ENCODE assay signal across 15 cellular contexts in the genomic region with DNA sequence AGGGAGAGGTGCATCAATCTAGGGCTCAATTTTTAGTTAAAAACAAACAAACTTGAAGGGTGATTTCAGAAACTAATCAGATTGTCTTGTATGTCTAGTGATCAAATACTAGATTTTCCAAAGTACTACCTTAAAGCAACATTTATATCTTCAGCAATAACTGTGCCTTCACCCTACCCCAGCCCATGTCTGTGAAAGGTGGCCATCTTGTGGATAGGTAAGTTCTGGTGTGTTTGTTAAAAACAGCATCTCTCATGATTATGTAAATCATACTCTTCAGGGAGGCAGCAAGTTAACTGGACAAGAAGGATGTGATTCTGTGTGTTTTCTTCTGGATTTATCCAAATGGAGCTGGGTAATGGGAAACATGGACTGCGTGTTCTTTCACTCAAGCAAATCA.
DNase-seq lines count a peak whose midpoint lies in the region; ATAC-seq, FAIRE-seq and TF ChIP-seq lines count a peak whose summit lies in the region.
"Had no signal": no experiment of that assay in that cellular context is flagged by ENCODE, and none has a peak within 500 bp of the region (broad histone marks: within the 10 kb centered on the region; RNA-seq: fewer than 3 reads in every experiment).

No MANE protein-coding gene starts in this region.

- H3K27me3 ChIP-seq in CD4-positive, CD25-positive, alpha-beta regulatory T cell (ENCODE audit: control insufficient read depth, insufficient read depth, low read length): peaks cover 2% of the 10 kb centered on the region
- H3K27me3 ChIP-seq: BLaER1 treated with 17β-estradiol and CSF1 and Interleukin-3, amounts not matched to agents 10 nM and 100 nM had no signal

- peaks cover 2 to 3% of the 10 kb centered on the region in 2 experiments for H3K9me3 ChIP-seq in CD4-positive, CD25-positive, alpha-beta regulatory T cell (ENCODE audit: control insufficient read depth in 2 of 2, low read length in 2 of 2)

- H3K27ac Mint-ChIP-seq in CD4-positive, CD25-positive, alpha-beta regulatory T cell: no peak overlapping the region

- no peak overlapping the region for H3K4me3 Mint-ChIP-seq in CD4-positive, CD25-positive, alpha-beta regulatory T cell

- H3K27me3 Mint-ChIP-seq in CD4-positive, CD25-positive, alpha-beta regulatory T cell: peaks cover 6% of the 10 kb centered on the region

- peaks cover 0 to 5% (median 0%) of the 10 kb centered on the region in 4 donors for H3K4me1 Mint-ChIP-seq in CD4-positive, CD25-positive, alpha-beta regulatory T cell

- H3K9me3 Mint-ChIP-seq in CD4-positive, CD25-positive, alpha-beta regulatory T cell: peaks cover 0 to 6% (median 2%) of the 10 kb centered on the region in 7 donors

- no peak for TF ChIP-seq POLR2A in GM12892 (IDR thresholded peaks at IDR 0.05; ENCODE audit: low read depth, low read length)

- H3K4me1 ChIP-seq in CD4-positive, CD25-positive, alpha-beta regulatory T cell (ENCODE audit: control insufficient read depth, insufficient read depth, low read length, poor library complexity, severe bottlenecking): no peaks in the 10 kb centered on the region

- FAIRE-seq in GM12892 (lab: Jason Lieb, UNC): peak; percentile 36

- TF ChIP-seq CTCF in LNCAP (IDR thresholded peaks at IDR 0.05) (peak; percentile 18; the same call in 1 of the 2 replicates), choroid plexus epithelial cell (conservative IDR thresholded peaks at IDR 0.05; ENCODE audit: low read depth, low read length) (no peak), coronary artery (IDR thresholded peaks at IDR 0.05) (no peak)

- DNase-seq in CD4-positive, CD25-positive, alpha-beta regulatory T cell: peak in 2 of 3 donors; percentile 2 to 18
- DNase-seq in GM12892 (ENCODE audit: insufficient read length): no peak
- peak; percentile 13 for DNase-seq in choroid plexus epithelial cell (ENCODE audit: low read depth)
- no peak for DNase-seq in NCI-H187 (lab: John Stamatoyannopoulos, UW)
- no peak for DNase-seq in DMS 273 treated with DMSO at 0.1 percent for 48 hours (lab: John Stamatoyannopoulos, UW)
- DNase-seq in coronary artery (ENCODE audit: low spot score): no peak
- DNase-seq: activated CD8-positive, alpha-beta memory T cell treated with anti-CD3 and anti-CD28 coated beads for 24 hours; activated gamma-delta T cell; EL; NCI-H1105; NCI-H524 treated with DMSO at 0.1 percent for 48 hours had no signal

- no peak overlapping the region for H3K4me3 ChIP-seq in CD4-positive, CD25-positive, alpha-beta regulatory T cell (ENCODE audit: low read depth, low read length)
- H3K4me3 ChIP-seq in choroid plexus epithelial cell (ENCODE audit: low read depth, low read length) (no peak overlapping the region), coronary artery (no peak overlapping the region)
- H3K4me3 ChIP-seq: BLaER1 treated with 17β-estradiol and CSF1 and Interleukin-3, amounts not matched to agents 10 nM and 100 nM; lung had no signal

- ATAC-seq in CD4-positive, CD25-positive, alpha-beta regulatory T cell (ENCODE audit: low read depth in 2 of 2): no peak
- no peak for ATAC-seq in GM21360 (IDR thresholded peaks at IDR 0.05; ENCODE audit: unreplicated experiment)

- no peaks in the 10 kb centered on the region for H3K36me3 Mint-ChIP-seq in CD4-positive, CD25-positive, alpha-beta regulatory T cell

- no peak overlapping the region for H3K27ac ChIP-seq in CD4-positive, CD25-positive, alpha-beta regulatory T cell (ENCODE audit: insufficient read depth, low read length, poor library complexity, severe bottlenecking)
- no peak overlapping the region for H3K27ac ChIP-seq in coronary artery

- no peaks in the 10 kb centered on the region for H3K36me3 ChIP-seq in CD4-positive, CD25-positive, alpha-beta regulatory T cell (ENCODE audit: control insufficient read depth, insufficient read depth, low read length)

Comparison
In these comparisons a context has a peak if more than half of its experiments do, and no peak if none do; other contexts are left out.
1. DNase-seq: peak in CD4-positive, CD25-positive, alpha-beta regulatory T cell (2 of 3) and choroid plexus epithelial cell (single experiment); none in GM12892 (single experiment), NCI-H187 (0 of 2), DMS 273 treated with DMSO at 0.1 percent for 48 hours (single experiment) and coronary artery (single experiment).